ENCODE assay signal across 17 cellular contexts in genomic region chr10:61812052-61812721, GRCh38.
DNase-seq lines count a peak whose midpoint lies in the region; ATAC-seq, FAIRE-seq and TF ChIP-seq lines count a peak whose summit lies in the region.
"Had no signal": no experiment of that assay in that cellular context is flagged by ENCODE, and none has a peak within 500 bp of the region (broad histone marks: within the 10 kb centered on the region; RNA-seq: fewer than 3 reads in every experiment).

No MANE protein-coding gene starts in this region.

- in situ Hi-C loops in brain microvascular endothelial cell (cut with HindIII; ENCODE audit: low pct_ligation_motif_present, low sequenced_read_pairs): no loop called here

- no peak for FAIRE-seq in RCC 7860 (lab: Jason Lieb, UNC)
- FAIRE-seq: A549, astrocyte, GM12891 had no signal

- no peak overlapping the region for H3K27ac ChIP-seq in brain microvascular endothelial cell
- H3K27ac ChIP-seq: A549 had no signal

- no peaks in the 10 kb centered on the region for H3K27me3 ChIP-seq in brain microvascular endothelial cell (replicated peaks)

- no peak overlapping the region for H3K27ac Mint-ChIP-seq in activated T-cell treated with anti-CD3 and anti-CD28 coated beads, Interleukin-2, amount 50 U/mL, for 72 hours
- H3K27ac Mint-ChIP-seq: HFFc6, natural killer cell had no signal

- DNase-seq in activated T-cell treated with anti-CD3 and anti-CD28 coated beads, Interleukin-2, amount 50 U/mL, for 72 hours: no peak
- DNase-seq in activated T-cell treated with anti-CD3 and anti-CD28 coated beads, Interleukin-2, amount 50 U/mL, for 4 hours: no peak
- DNase-seq in RCC 7860 (ENCODE audit: low spot score): no peak
- DNase-seq in DMS 273 treated with DMSO at 0.1 percent for 48 hours (lab: John Stamatoyannopoulos, UW): no peak
- no peak for DNase-seq in brain microvascular endothelial cell
- no peak for DNase-seq in NCI-H2227 treated with DMSO at 0.1 percent for 48 hours (lab: John Stamatoyannopoulos, UW)
- DNase-seq: CD4-positive, CD25-positive, alpha-beta regulatory T cell; cortex of kidney; HFFc6; natural killer cell had no signal

- no peak overlapping the region for H3K4me3 Mint-ChIP-seq in activated T-cell treated with anti-CD3 and anti-CD28 coated beads, Interleukin-2, amount 50 U/mL, for 72 hours
- H3K4me3 Mint-ChIP-seq in activated T-cell treated with anti-CD3 and anti-CD28 coated beads, Interleukin-2, amount 50 U/mL, for 4 hours: no peak overlapping the region
- H3K4me3 Mint-ChIP-seq: CD4-positive, CD25-positive, alpha-beta regulatory T cell; HFFc6; natural killer cell had no signal

- no peaks in the 10 kb centered on the region for H3K36me3 Mint-ChIP-seq in activated T-cell treated with anti-CD3 and anti-CD28 coated beads, Interleukin-2, amount 50 U/mL, for 72 hours (ENCODE audit: insufficient read depth in 2 of 2)
- H3K36me3 Mint-ChIP-seq in activated T-cell treated with anti-CD3 and anti-CD28 coated beads, Interleukin-2, amount 50 U/mL, for 4 hours (ENCODE audit: insufficient read depth): no peaks in the 10 kb centered on the region
- H3K36me3 Mint-ChIP-seq: CD4-positive, CD25-positive, alpha-beta regulatory T cell; natural killer cell had no signal

- H3K36me3 ChIP-seq in brain microvascular endothelial cell (replicated peaks): no peaks in the 10 kb centered on the region

- H3K9me3 Mint-ChIP-seq in activated T-cell treated with anti-CD3 and anti-CD28 coated beads, Interleukin-2, amount 50 U/mL, for 72 hours: no peaks in the 10 kb centered on the region
- no peaks in the 10 kb centered on the region for H3K9me3 Mint-ChIP-seq in activated T-cell treated with anti-CD3 and anti-CD28 coated beads, Interleukin-2, amount 50 U/mL, for 4 hours
- H3K9me3 Mint-ChIP-seq: HFFc6, natural killer cell had no signal

- ATAC-seq in activated T-cell treated with anti-CD3 and anti-CD28 coated beads, Interleukin-2, amount 50 U/mL, for 72 hours (replicated peaks in 1 of 2): peak; percentile 75 to 77
- ATAC-seq in activated T-cell treated with anti-CD3 and anti-CD28 coated beads, Interleukin-2, amount 50 U/mL, for 4 hours: no peak
- ATAC-seq in GM21825 (IDR thresholded peaks at IDR 0.05; ENCODE audit: unreplicated experiment) (peak; percentile 50), HG03565 (IDR thresholded peaks at IDR 0.05; ENCODE audit: unreplicated experiment) (peak; percentile 49)
- ATAC-seq: A549, esophagus mucosa had no signal

- TF ChIP-seq CTCF in brain microvascular endothelial cell (IDR thresholded peaks at IDR 0.05; ENCODE audit: low read depth, low read length, missing control alignments): no peak

- peaks cover 17% of the 10 kb centered on the region for H3K27me3 Mint-ChIP-seq in activated T-cell treated with anti-CD3 and anti-CD28 coated beads, Interleukin-2, amount 50 U/mL, for 72 hours (ENCODE audit: low read depth)
- no peaks in the 10 kb centered on the region for H3K27me3 Mint-ChIP-seq in activated T-cell treated with anti-CD3 and anti-CD28 coated beads, Interleukin-2, amount 50 U/mL, for 4 hours (ENCODE audit: low read depth)

- no peak overlapping the region for H3K4me3 ChIP-seq in brain microvascular endothelial cell (ENCODE audit: low read depth, low read length)
- H3K4me3 ChIP-seq: A549, lung had no signal

- H3K4me1 Mint-ChIP-seq in activated T-cell treated with anti-CD3 and anti-CD28 coated beads, Interleukin-2, amount 50 U/mL, for 72 hours (ENCODE audit: low read depth): peaks cover 13% of the 10 kb centered on the region
- no peaks in the 10 kb centered on the region for H3K4me1 Mint-ChIP-seq in activated T-cell treated with anti-CD3 and anti-CD28 coated beads, Interleukin-2, amount 50 U/mL, for 4 hours (ENCODE audit: low read depth)
- H3K4me1 Mint-ChIP-seq: CD4-positive, CD25-positive, alpha-beta regulatory T cell had no signal

Comparison
In these comparisons a context has a peak if more than half of its experiments do, and no peak if none do; other contexts are left out.
1. ATAC-seq: peak in activated T-cell treated with anti-CD3 and anti-CD28 coated beads, Interleukin-2, amount 50 U/mL, for 72 hours (2 of 2), GM21825 (single experiment) and HG03565 (single experiment); none in activated T-cell treated with anti-CD3 and anti-CD28 coated beads, Interleukin-2, amount 50 U/mL, for 4 hours (0 of 2).